Comparison of ENCODE assay signal across 17 cellular contexts in genomic region chr15:28112962-28113361, GRCh38. TPM values are rescaled to one million over a fixed set of nuclear protein-coding genes. Genes with fewer than 3 reads are reported as not detected.
A peak's percentile ranks its signal among the peaks of the same experiment; 100 is the strongest.
DNase-seq lines count a peak whose midpoint lies in the region; ATAC-seq and TF ChIP-seq lines count a peak whose summit lies in the region.
"Had no signal": no experiment of that assay in that cellular context is flagged by ENCODE, and none has a peak within 500 bp of the region (broad histone marks: within the 10 kb centered on the region; RNA-seq: fewer than 3 reads in every experiment).

No MANE protein-coding gene starts in this region.

- H3K27ac ChIP-seq in spleen (no peak overlapping the region), breast epithelium (no peak overlapping the region)
- H3K27ac ChIP-seq: 22Rv1, A549, C4-2B had no signal

- no peak overlapping the region for H3K4me3 Mint-ChIP-seq in activated CD8-positive, alpha-beta memory T cell treated with anti-CD3 and anti-CD28 coated beads, Interleukin-2, amount 10 ng/mL, durations not matched to agents 7 days and 5 days
- H3K4me3 Mint-ChIP-seq in chondrocyte (ENCODE audit: unreplicated experiment): no peak overlapping the region
- no peak overlapping the region for H3K4me3 Mint-ChIP-seq in osteocyte (ENCODE audit: unreplicated experiment)
- H3K4me3 Mint-ChIP-seq: CD4-positive, alpha-beta T cell had no signal

- ATAC-seq in activated CD8-positive, alpha-beta memory T cell treated with anti-CD3 and anti-CD28 coated beads, Interleukin-2, amount 10 ng/mL, durations not matched to agents 7 days and 5 days: no peak
- ATAC-seq in GM21447 (IDR thresholded peaks at IDR 0.05; ENCODE audit: unreplicated experiment): no peak
- ATAC-seq: A549, HCT116 had no signal

- no peak overlapping the region for H3K27ac Mint-ChIP-seq in activated CD8-positive, alpha-beta memory T cell treated with anti-CD3 and anti-CD28 coated beads, Interleukin-2, amount 10 ng/mL, durations not matched to agents 7 days and 5 days
- H3K27ac Mint-ChIP-seq in chondrocyte (ENCODE audit: unreplicated experiment) (no peak overlapping the region), osteocyte (ENCODE audit: unreplicated experiment) (no peak overlapping the region)
- H3K27ac Mint-ChIP-seq: CD4-positive, alpha-beta T cell had no signal

- intact Hi-C loops in spleen (cut with DNase I; ENCODE audit: low total_unique reads) (no loop called here), breast epithelium (cut with DNase I; ENCODE audit: low total_unique reads) (no loop called here)

- peaks cover 8% of the 10 kb centered on the region for H3K36me3 Mint-ChIP-seq in activated CD8-positive, alpha-beta memory T cell treated with anti-CD3 and anti-CD28 coated beads, Interleukin-2, amount 10 ng/mL, durations not matched to agents 7 days and 5 days
- H3K36me3 Mint-ChIP-seq in chondrocyte (ENCODE audit: low read depth) (peaks cover 31% of the 10 kb centered on the region), osteocyte (ENCODE audit: unreplicated experiment) (peaks cover 42% of the 10 kb centered on the region)

- CTCF ChIA-PET in activated CD8-positive, alpha-beta memory T cell treated with anti-CD3 and anti-CD28 coated beads, Interleukin-2, amount 10 ng/mL, durations not matched to agents 7 days and 5 days (lab: Charles Lee): interaction anchor here (1.1 kb wide), 1 partner anchor 13 kb away, joined by 3 read pairs; no protein-coding TSS in a partner anchor

- DNase-seq in activated CD8-positive, alpha-beta memory T cell treated with anti-CD3 and anti-CD28 coated beads for 24 hours: peak; percentile 35
- DNase-seq in activated CD8-positive, alpha-beta memory T cell treated with anti-CD3 and anti-CD28 coated beads, Interleukin-2, amount 10 ng/mL, durations not matched to agents 7 days and 5 days: no peak
- DNase-seq in chondrocyte (ENCODE audit: low spot score) (peak; percentile 85), osteocyte (ENCODE audit: extremely low spot score, unreplicated experiment) (peak; percentile 80), spleen (peak; percentile 57), breast epithelium (ENCODE audit: low spot score in 2 of 2) (no peak), RKO (ENCODE audit: low spot score) (no peak)
- DNase-seq: AML-193; Caco-2; CD4-positive, alpha-beta T cell; GOT3 had no signal

- H3K27me3 ChIP-seq in spleen (replicated peaks in 1 of 7) (peaks cover 0 to 2% (median 0%) of the 10 kb centered on the region in 7 donors), breast epithelium (no peaks in the 10 kb centered on the region)

- H3K9me3 ChIP-seq in spleen: no peaks in the 10 kb centered on the region
- H3K9me3 ChIP-seq in breast epithelium: no peaks in the 10 kb centered on the region
- H3K9me3 ChIP-seq: A549, Caco-2 had no signal

- peaks cover under 1% of the 10 kb centered on the region for H3K4me1 Mint-ChIP-seq in activated CD8-positive, alpha-beta memory T cell treated with anti-CD3 and anti-CD28 coated beads, Interleukin-2, amount 10 ng/mL, durations not matched to agents 7 days and 5 days
- peaks cover 9% of the 10 kb centered on the region for H3K4me1 Mint-ChIP-seq in chondrocyte (ENCODE audit: low read depth)
- H3K4me1 Mint-ChIP-seq in osteocyte (ENCODE audit: unreplicated experiment): peaks cover 5% of the 10 kb centered on the region

- 96 to 98% (median 97%) methylated on average over 26 of the region's 26 CpGs for WGBS in spleen, 5 donors

- H3K9me3 Mint-ChIP-seq in activated CD8-positive, alpha-beta memory T cell treated with anti-CD3 and anti-CD28 coated beads, Interleukin-2, amount 10 ng/mL, durations not matched to agents 7 days and 5 days (ENCODE audit: low read depth): no peaks in the 10 kb centered on the region
- H3K9me3 Mint-ChIP-seq in chondrocyte (ENCODE audit: low read depth) (no peaks in the 10 kb centered on the region), osteocyte (ENCODE audit: unreplicated experiment) (no peaks in the 10 kb centered on the region)
- H3K9me3 Mint-ChIP-seq: CD4-positive, alpha-beta T cell had no signal

- TF ChIP-seq CTCF in chondrocyte (IDR thresholded peaks at IDR 0.05): no peak
- no peak for TF ChIP-seq CTCF in osteocyte (IDR thresholded peaks at IDR 0.05)
- TF ChIP-seq CTCF in spleen (IDR thresholded peaks at IDR 0.05 in 8 of 11, conservative IDR thresholded peaks at IDR 0.05 in 3 of 11): no peak
- TF ChIP-seq CTCF in breast epithelium (IDR thresholded peaks at IDR 0.05): no peak

- no peak overlapping the region for H3K4me3 ChIP-seq in spleen
- H3K4me3 ChIP-seq in breast epithelium: no peak overlapping the region
- H3K4me3 ChIP-seq: A549 had no signal

- no peak for TF ChIP-seq POLR2A in spleen (IDR thresholded peaks at IDR 0.05)
- TF ChIP-seq POLR2A in breast epithelium (IDR thresholded peaks at IDR 0.05): no peak

- H3K27me3 Mint-ChIP-seq in activated CD8-positive, alpha-beta memory T cell treated with anti-CD3 and anti-CD28 coated beads, Interleukin-2, amount 10 ng/mL, durations not matched to agents 7 days and 5 days: peaks cover 1% of the 10 kb centered on the region
- H3K27me3 Mint-ChIP-seq in chondrocyte (ENCODE audit: low read depth) (no peaks in the 10 kb centered on the region), osteocyte (ENCODE audit: unreplicated experiment) (no peaks in the 10 kb centered on the region)
- H3K27me3 Mint-ChIP-seq: CD4-positive, alpha-beta T cell had no signal

- H3K4me1 ChIP-seq in spleen (peaks cover 0 to under 1% (median 0%) of the 10 kb centered on the region in 6 donors), breast epithelium (no peaks in the 10 kb centered on the region)
- H3K4me1 ChIP-seq: A549, Caco-2 had no signal

- H3K36me3 ChIP-seq in spleen (peaks cover 0 to 75% (median 68%) of the 10 kb centered on the region in 6 donors), breast epithelium (peaks cover 8% of the 10 kb centered on the region)

RNA-seq across cellular contexts. Expression of gene OCA2, which starts 13.8 kb away (rescaled TPM):
- total RNA-seq in activated CD8-positive, alpha-beta memory T cell treated with anti-CD3 and anti-CD28 coated beads, Interleukin-2, amount 10 ng/mL, durations not matched to agents 7 days and 5 days: not detected
- total RNA-seq in chondrocyte (0.75 to 3.3 TPM (median 0.82 TPM) in 3 replicates), osteocyte (0.76 and 1.2 TPM in 2 replicates), spleen (1 to 10 TPM in 4 of 7 donors, under 1 TPM in 3; 0.39 to 3.0 (median 1.0) TPM), breast epithelium (under 1 TPM; 0.59 to 0.80 (median 0.66) TPM)
- 1 to 10 TPM in 1 of 3 donors, under 1 TPM in 2; 0.86 to 1.2 (median 1.00) TPM for polyA plus RNA-seq in spleen
- total RNA-seq: CD4-positive, alpha-beta T cell; HT-29 had no signal

Comparison
In these comparisons a context has a peak if more than half of its experiments do, and no peak if none do; other contexts are left out.
1. DNase-seq: peak in activated CD8-positive, alpha-beta memory T cell treated with anti-CD3 and anti-CD28 coated beads for 24 hours (single experiment), chondrocyte (single experiment), osteocyte (single experiment) and spleen (single experiment); none in activated CD8-positive, alpha-beta memory T cell treated with anti-CD3 and anti-CD28 coated beads, Interleukin-2, amount 10 ng/mL, durations not matched to agents 7 days and 5 days (single experiment), breast epithelium (0 of 2) and RKO (single experiment).